29 cellular contexts compared by ENCODE assay signal in the genomic region with DNA sequence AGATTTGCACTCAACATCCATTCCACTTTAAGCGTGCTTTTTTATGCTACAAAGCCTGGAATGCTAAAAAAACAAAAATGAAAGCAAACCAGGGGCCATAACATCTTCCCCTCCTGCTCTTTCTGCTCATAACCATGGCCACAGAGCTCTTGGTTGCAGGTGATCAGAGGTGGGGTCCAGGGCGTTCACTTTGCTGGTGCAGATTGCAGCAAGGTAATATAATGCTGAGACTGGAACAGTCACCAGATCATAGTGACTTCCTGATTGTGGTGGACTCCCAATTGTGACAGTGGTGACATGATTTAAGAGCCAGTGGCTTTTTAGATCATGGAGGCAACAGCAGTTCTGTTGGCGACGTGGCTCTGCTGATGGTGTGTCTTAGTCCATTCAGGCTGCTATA.
"Had no signal": no experiment of that assay in that cellular context is flagged by ENCODE, and none has a peak within 500 bp of the region (broad histone marks: within the 10 kb centered on the region; RNA-seq: fewer than 3 reads in every experiment).

No MANE protein-coding gene starts in this region.

- H3K4me1 ChIP-seq: ascending aorta, breast epithelium, colonic mucosa had no signal

- H3K4me3 ChIP-seq: ascending aorta, breast epithelium, cardiac muscle cell, colonic mucosa had no signal

- H3K36me3 ChIP-seq: ascending aorta, breast epithelium, cardiac muscle cell, colonic mucosa had no signal

- H3K27ac Mint-ChIP-seq: activated CD4-positive, alpha-beta memory T cell treated with anti-CD3 and anti-CD28 coated beads, Interleukin-2, amount 10 ng/mL, durations not matched to agents 7 days and 5 days; activated CD4-positive, alpha-beta T cell treated with anti-CD3 and anti-CD28 coated beads, Interleukin-2, amount 10 ng/mL, durations not matched to agents 7 days and 5 days; activated naive CD4-positive, alpha-beta T cell treated with anti-CD3 and anti-CD28 coated beads, Interleukin-2, amount 10 ng/mL, durations not matched to agents 7 days and 5 days; activated naive CD4-positive, alpha-beta T cell treated with anti-CD3 and anti-CD28 coated beads, Interleukin-2, amount 50 U/mL, for 72 hours; activated naive CD8-positive, alpha-beta T cell treated with anti-CD3 and anti-CD28 coated beads, Interleukin-2, amount 10 ng/mL, durations not matched to agents 7 days and 5 days; activated T-cell treated with anti-CD3 and anti-CD28 coated beads, Interleukin-2, amount 50 U/mL, for 24 hours; activated T-cell treated with anti-CD3 and anti-CD28 coated beads, Interleukin-2, amount 50 U/mL, for 72 hours; brain; endodermal cell; WTC11 had no signal

- H3K27me3 Mint-ChIP-seq: brain had no signal

- H3K4me3 Mint-ChIP-seq: activated CD4-positive, alpha-beta memory T cell treated with anti-CD3 and anti-CD28 coated beads, Interleukin-2, amount 10 ng/mL, durations not matched to agents 7 days and 5 days; activated CD4-positive, alpha-beta T cell treated with anti-CD3 and anti-CD28 coated beads, Interleukin-2, amount 10 ng/mL, durations not matched to agents 7 days and 5 days; activated naive CD4-positive, alpha-beta T cell treated with anti-CD3 and anti-CD28 coated beads, Interleukin-2, amount 10 ng/mL, durations not matched to agents 7 days and 5 days; activated naive CD8-positive, alpha-beta T cell treated with anti-CD3 and anti-CD28 coated beads, Interleukin-2, amount 10 ng/mL, durations not matched to agents 7 days and 5 days; activated T-cell treated with anti-CD3 and anti-CD28 coated beads, Interleukin-2, amount 50 U/mL, for 24 hours; activated T-cell treated with anti-CD3 and anti-CD28 coated beads, Interleukin-2, amount 50 U/mL, for 72 hours; brain; endodermal cell; WTC11 had no signal

- H3K27ac ChIP-seq: ascending aorta, breast epithelium, cardiac muscle cell, colonic mucosa, VCaP had no signal

- H3K9me3 ChIP-seq: ascending aorta, breast epithelium, colonic mucosa had no signal

- H3K36me3 Mint-ChIP-seq: activated naive CD4-positive, alpha-beta T cell treated with anti-CD3 and anti-CD28 coated beads, Interleukin-2, amount 10 ng/mL, durations not matched to agents 7 days and 5 days; activated naive CD8-positive, alpha-beta T cell treated with anti-CD3 and anti-CD28 coated beads, Interleukin-2, amount 10 ng/mL, durations not matched to agents 7 days and 5 days; brain; WTC11 had no signal

- H3K9me3 Mint-ChIP-seq: activated CD4-positive, alpha-beta T cell treated with anti-CD3 and anti-CD28 coated beads, Interleukin-2, amount 10 ng/mL, durations not matched to agents 7 days and 5 days; activated naive CD4-positive, alpha-beta T cell treated with anti-CD3 and anti-CD28 coated beads, Interleukin-2, amount 10 ng/mL, durations not matched to agents 7 days and 5 days; activated naive CD8-positive, alpha-beta T cell treated with anti-CD3 and anti-CD28 coated beads, Interleukin-2, amount 10 ng/mL, durations not matched to agents 7 days and 5 days; activated T-cell treated with anti-CD3 and anti-CD28 coated beads, Interleukin-2, amount 50 U/mL, for 24 hours had no signal

- ATAC-seq: activated naive CD4-positive, alpha-beta T cell treated with anti-CD3 and anti-CD28 coated beads, Interleukin-2, amount 50 U/mL, for 72 hours; activated T-cell treated with anti-CD3 and anti-CD28 coated beads, Interleukin-2, amount 50 U/mL, for 72 hours; esophagus mucosa; WTC11 had no signal

- H3K27me3 ChIP-seq: ascending aorta, breast epithelium, cardiac muscle cell, colonic mucosa had no signal

- DNase-seq: activated CD4-positive, alpha-beta memory T cell treated with anti-CD3 and anti-CD28 coated beads, Interleukin-2, amount 10 ng/mL, durations not matched to agents 7 days and 5 days; activated CD4-positive, alpha-beta T cell treated with anti-CD3 and anti-CD28 coated beads for 1 hour; activated CD4-positive, alpha-beta T cell treated with anti-CD3 and anti-CD28 coated beads for 4 hours; activated CD4-positive, alpha-beta T cell treated with anti-CD3 and anti-CD28 coated beads, Interleukin-2, amount 10 ng/mL, durations not matched to agents 7 days and 5 days; activated CD4-positive, alpha-beta T cell treated with anti-CD3 and anti-CD28 coated beads, Interleukin-2, amount 50 U/mL, for 4 hours; activated CD8-positive, alpha-beta memory T cell treated with anti-CD3 and anti-CD28 coated beads, Interleukin-2, amount 50 U/mL, for 48 hours; activated gamma-delta T cell; activated naive CD4-positive, alpha-beta T cell; activated naive CD4-positive, alpha-beta T cell treated with anti-CD3 and anti-CD28 coated beads, Interleukin-2, amount 10 ng/mL, durations not matched to agents 7 days and 5 days; activated naive CD8-positive, alpha-beta T cell treated with anti-CD3 and anti-CD28 coated beads, Interleukin-2, amount 10 ng/mL, durations not matched to agents 7 days and 5 days; activated T-cell treated with anti-CD3 and anti-CD28 coated beads for 4 hours; activated T-cell treated with anti-CD3 and anti-CD28 coated beads, Interleukin-2, amount 50 U/mL, for 24 hours; activated T-cell treated with anti-CD3 and anti-CD28 coated beads, Interleukin-2, amount 50 U/mL, for 72 hours; central memory CD4-positive, alpha-beta T cell; cerebellar nuclear complex; colonic mucosa; effector CD8-positive, alpha-beta T cell; endodermal cell; foreskin fibroblast; head of caudate nucleus; T-helper 2 cell had no signal

- H3K4me1 Mint-ChIP-seq: activated naive CD4-positive, alpha-beta T cell treated with anti-CD3 and anti-CD28 coated beads, Interleukin-2, amount 10 ng/mL, durations not matched to agents 7 days and 5 days; activated naive CD8-positive, alpha-beta T cell treated with anti-CD3 and anti-CD28 coated beads, Interleukin-2, amount 10 ng/mL, durations not matched to agents 7 days and 5 days had no signal
